8 cellular contexts compared by ENCODE assay signal in genomic region chr19:10195199-10195519, GRCh38. TPM values are rescaled to one million over a fixed set of nuclear protein-coding genes. Genes with fewer than 3 reads are reported as not detected.
DNase-seq lines count a peak whose midpoint lies in the region; ATAC-seq lines count a peak whose summit lies in the region.

No MANE protein-coding gene starts in this region.

- peak overlapping the region; percentile 94 for H3K27ac ChIP-seq in substantia nigra (ENCODE audit: low read depth, low read length, poor library complexity, severe bottlenecking)

- POLR2A ChIA-PET in T-cell (lab: Charles Lee) = no interaction called here

- DNase-seq in T-helper 2 cell treated with Interferon-gamma antibody and Interleukin-4, amounts not matched to agents 5 μg/mL and 100 μg/mL, for 36 hours (ENCODE audit: low spot score) = no peak
- DNase-seq in T-helper 2 cell (no peak), T-cell (no peak), substantia nigra (lab: John Stamatoyannopoulos, UW) (no peak), ACHN (no peak), NAMALWA (ENCODE audit: low spot score) (no peak)

- peak overlapping the region; percentile 95 for H3K27ac Mint-ChIP-seq in T-helper 2 cell treated with Interferon-gamma antibody and Interleukin-4, amounts not matched to agents 5 μg/mL and 100 μg/mL, for 36 hours
- peak overlapping the region; percentile 85 for H3K27ac Mint-ChIP-seq in T-cell

- no peaks in the 10 kb centered on the region for H3K4me1 ChIP-seq in iPS-15b (ENCODE audit: control insufficient read depth, insufficient read depth, low read length)

- no peaks in the 10 kb centered on the region for H3K27me3 Mint-ChIP-seq in T-helper 2 cell treated with Interferon-gamma antibody and Interleukin-4, amounts not matched to agents 5 μg/mL and 100 μg/mL, for 36 hours (ENCODE audit: low read depth)
- H3K27me3 Mint-ChIP-seq in T-cell = no peaks in the 10 kb centered on the region

- peaks cover 28% of the 10 kb centered on the region for H3K36me3 Mint-ChIP-seq in T-helper 2 cell treated with Interferon-gamma antibody and Interleukin-4, amounts not matched to agents 5 μg/mL and 100 μg/mL, for 36 hours (ENCODE audit: low read depth)
- no peaks in the 10 kb centered on the region for H3K36me3 Mint-ChIP-seq in T-cell

- no peaks in the 10 kb centered on the region for H3K27me3 ChIP-seq in iPS-15b (ENCODE audit: control insufficient read depth, insufficient read depth, low read length)

- CTCF ChIA-PET in T-cell (lab: Charles Lee) = interaction anchor here in 1 of 2 donors (0.5 to 1.3 kb wide), 2 partner anchors 57 to 185 kb away, joined by 3 read pairs; partner anchors contain the start of genes MRPL4 and TYK2

- H3K4me1 Mint-ChIP-seq in T-helper 2 cell treated with Interferon-gamma antibody and Interleukin-4, amounts not matched to agents 5 μg/mL and 100 μg/mL, for 36 hours (ENCODE audit: low read depth) = peaks cover 29% of the 10 kb centered on the region
- H3K4me1 Mint-ChIP-seq in T-cell = peaks cover 33 to 44% (median 40%) of the 10 kb centered on the region in 3 donors

- peak overlapping the region; percentile 96 for H3K4me3 Mint-ChIP-seq in T-helper 2 cell treated with Interferon-gamma antibody and Interleukin-4, amounts not matched to agents 5 μg/mL and 100 μg/mL, for 36 hours
- peak overlapping the region; percentile 90 to 94 (median 92) for H3K4me3 Mint-ChIP-seq in T-cell

- peak overlapping the region; percentile 98 for H3K4me3 ChIP-seq in iPS-15b (ENCODE audit: low read depth, low read length)

- peak overlapping the region; percentile 94 for H3K9ac ChIP-seq in iPS-15b (ENCODE audit: low read depth, low read length)

- ATAC-seq in T-cell (replicated peaks in 1 of 4) = no peak
- ATAC-seq in HG03039 (IDR thresholded peaks at IDR 0.05; ENCODE audit: unreplicated experiment) = no peak

- H3K9me3 Mint-ChIP-seq in T-helper 2 cell treated with Interferon-gamma antibody and Interleukin-4, amounts not matched to agents 5 μg/mL and 100 μg/mL, for 36 hours = no peaks in the 10 kb centered on the region
- H3K9me3 Mint-ChIP-seq in T-cell = no peaks in the 10 kb centered on the region

- in situ Hi-C loops in ACHN (cut with HindIII; ENCODE audit: low pct_ligation_motif_present, low pct_unique_long_range_greater_than_20kb, low sequenced_read_pairs) = no loop called here

- peaks cover 7% of the 10 kb centered on the region for H3K36me3 ChIP-seq in iPS-15b (ENCODE audit: control insufficient read depth, insufficient read depth, low read length)

- no peaks in the 10 kb centered on the region for H3K9me3 ChIP-seq in iPS-15b (ENCODE audit: control insufficient read depth, insufficient read depth, low read length)

RNA-seq across cellular contexts. Expression of gene DNMT1, which starts 0.4 kb away (rescaled TPM):
- total RNA-seq in T-cell = 100 to 1,000 TPM; 199 to 245 (median 235) TPM

RNA-seq across cellular contexts. Expression of gene S1PR2, which starts 36.0 kb away (rescaled TPM):
- total RNA-seq in T-cell = 10 to 100 TPM in 2 of 5 donors, 1 to 10 TPM in 3; 6.2 to 11.4 (median 9.8) TPM

RNA-seq across cellular contexts. Expression of gene MRPL4, which starts 56.9 kb away (rescaled TPM):
- 10 to 100 TPM; 32.9 to 56.6 (median 53.1) TPM for total RNA-seq in T-cell
